3 cellular contexts compared by ENCODE assay signal in genomic region chr6:163066200-163066599, GRCh38.
"Had no signal": no experiment of that assay in that cellular context is flagged by ENCODE, and none has a peak within 500 bp of the region (broad histone marks: within the 10 kb centered on the region; RNA-seq: fewer than 3 reads in every experiment).

No MANE protein-coding gene starts in this region.

- DNase-seq: GDM1, GF-D8 had no signal

- ATAC-seq: GM12878 had no signal

- H3K4me3 ChIP-seq: GM12878 had no signal
